29 cellular contexts compared by ENCODE assay signal in genomic region chr7:15867441-15867840, GRCh38.
DNase-seq lines count a peak whose midpoint lies in the region; ATAC-seq and TF ChIP-seq lines count a peak whose summit lies in the region.
"Had no signal": no experiment of that assay in that cellular context is flagged by ENCODE, and none has a peak within 500 bp of the region (broad histone marks: within the 10 kb centered on the region; RNA-seq: fewer than 3 reads in every experiment).

No MANE protein-coding gene starts in this region.

- H2AFZ ChIP-seq in GM23338: no peak overlapping the region

- no peaks in the 10 kb centered on the region for H3K79me2 ChIP-seq in GM23338 (replicated peaks; ENCODE audit: insufficient read depth)

- intact Hi-C loops in adrenal gland (cut with DNase I): no loop called here

- H3K36me3 Mint-ChIP-seq in GM23338 (ENCODE audit: low read depth): no peaks in the 10 kb centered on the region
- H3K36me3 Mint-ChIP-seq: CD14-positive monocyte; CD4-positive, alpha-beta memory T cell; CD4-positive, CD25-positive, alpha-beta regulatory T cell; CD8-positive, alpha-beta memory T cell; CD8-positive, alpha-beta T cell had no signal

- H3K4me1 Mint-ChIP-seq in GM23338: peaks cover 7% of the 10 kb centered on the region
- H3K4me1 Mint-ChIP-seq: B cell; CD14-positive monocyte; CD4-positive, alpha-beta memory T cell; CD4-positive, CD25-positive, alpha-beta regulatory T cell; CD8-positive, alpha-beta memory T cell had no signal

- no peak overlapping the region for H3K27ac Mint-ChIP-seq in GM23338
- H3K27ac Mint-ChIP-seq: B cell; CD14-positive monocyte; CD4-positive, alpha-beta memory T cell; CD4-positive, alpha-beta T cell; CD4-positive, CD25-positive, alpha-beta regulatory T cell; CD8-positive, alpha-beta memory T cell; CD8-positive, alpha-beta T cell had no signal

- H3K27ac ChIP-seq in GM23338 (ENCODE audit: low read depth) (no peak overlapping the region), adrenal gland (no peak overlapping the region)
- H3K27ac ChIP-seq: 22Rv1; A549; BLaER1; BLaER1 treated with 17β-estradiol and CSF1 and Interleukin-3, amounts not matched to agents 10 nM and 100 nM; C4-2B had no signal

- H3K36me3 ChIP-seq in GM23338 (ENCODE audit: insufficient read depth): no peaks in the 10 kb centered on the region
- H3K36me3 ChIP-seq in adrenal gland (replicated peaks in 1 of 2): no peaks in the 10 kb centered on the region
- H3K36me3 ChIP-seq: BE2C; BLaER1; BLaER1 treated with 17β-estradiol and CSF1 and Interleukin-3, amounts not matched to agents 10 nM and 100 nM had no signal

- no peaks in the 10 kb centered on the region for H4K20me1 ChIP-seq in GM23338 (replicated peaks; ENCODE audit: insufficient read depth)
- H4K20me1 ChIP-seq: BLaER1; BLaER1 treated with 17β-estradiol and CSF1 and Interleukin-3, amounts not matched to agents 10 nM and 100 nM had no signal

- no peaks in the 10 kb centered on the region for H3F3A ChIP-seq in GM23338 (replicated peaks; ENCODE audit: low read depth)

- DNase-seq in GM23338 (ENCODE audit: low spot score) (no peak), adrenal gland (no peak)
- DNase-seq: 8988T; ACHN; AML-193; BE2C; C1 segment of cervical spinal cord; Caco-2; Calu3; CD4-positive, alpha-beta memory T cell; CD4-positive, alpha-beta T cell; CD4-positive, CD25-positive, alpha-beta regulatory T cell; CD8-positive, alpha-beta memory T cell; CD8-positive, alpha-beta T cell; COR-L47; DMS 273 treated with DMSO at 0.1 percent for 48 hours; DMS153; DMS53; DMS79; DMS79 treated with DMSO at 0.1 percent for 48 hours; DND-41; EL had no signal

- no peak overlapping the region for H3K4me3 Mint-ChIP-seq in GM23338
- H3K4me3 Mint-ChIP-seq: B cell; CD14-positive monocyte; CD4-positive, alpha-beta memory T cell; CD4-positive, alpha-beta T cell; CD4-positive, CD25-positive, alpha-beta regulatory T cell; CD8-positive, alpha-beta memory T cell; CD8-positive, alpha-beta T cell had no signal

- H3K9me3 ChIP-seq in adrenal gland (replicated peaks in 1 of 3): peaks cover 0 to 6% (median 0%) of the 10 kb centered on the region in 3 donors
- H3K9me3 ChIP-seq: A549; BE2C; BLaER1; BLaER1 treated with 17β-estradiol and CSF1 and Interleukin-3, amounts not matched to agents 10 nM and 100 nM; Caco-2 had no signal

- TF ChIP-seq CTCF in GM23338 (conservative IDR thresholded peaks at IDR 0.05; ENCODE audit: low read depth in 2 of 2) (no peak), adrenal gland (IDR thresholded peaks at IDR 0.05) (no peak)

- no peaks in the 10 kb centered on the region for H3K27me3 Mint-ChIP-seq in GM23338 (ENCODE audit: insufficient read depth, low read depth, poor library complexity)
- H3K27me3 Mint-ChIP-seq: B cell; CD4-positive, alpha-beta memory T cell; CD4-positive, alpha-beta T cell; CD4-positive, CD25-positive, alpha-beta regulatory T cell; CD8-positive, alpha-beta memory T cell had no signal

- peak overlapping the region; percentile 53; the same call in 1 of the 2 replicates for H3K4me2 ChIP-seq in GM23338
- H3K4me2 ChIP-seq: A549; BLaER1; BLaER1 treated with 17β-estradiol and CSF1 and Interleukin-3, amounts not matched to agents 10 nM and 100 nM had no signal

- H3K4me3 ChIP-seq in GM23338: no peak overlapping the region
- no peak overlapping the region for H3K4me3 ChIP-seq in adrenal gland
- H3K4me3 ChIP-seq: A549; BLaER1; BLaER1 treated with 17β-estradiol and CSF1 and Interleukin-3, amounts not matched to agents 10 nM and 100 nM had no signal

- peaks cover 6% of the 10 kb centered on the region; the same call in 1 of the 2 replicates for H3K9me2 ChIP-seq in GM23338 (ENCODE audit: insufficient read depth)

- H3K4me1 ChIP-seq in GM23338 (ENCODE audit: insufficient read depth): peaks cover 13% of the 10 kb centered on the region; the same call in 1 of the 2 replicates
- H3K4me1 ChIP-seq in adrenal gland (replicated peaks in 1 of 2): peaks cover 0 to under 1% of the 10 kb centered on the region in 2 donors
- H3K4me1 ChIP-seq: A549; BE2C; BLaER1; BLaER1 treated with 17β-estradiol and CSF1 and Interleukin-3, amounts not matched to agents 10 nM and 100 nM; Caco-2 had no signal

- H3K9me3 Mint-ChIP-seq in GM23338: no peaks in the 10 kb centered on the region

- ATAC-seq in GM23338: no peak
- ATAC-seq: A549; CD8-positive, alpha-beta T cell had no signal

- 85 to 90% (median 90%) methylated on average over 1 of the region's 1 CpG for WGBS in adrenal gland, 4 donors

- no peaks in the 10 kb centered on the region for H3K27me3 ChIP-seq in GM23338 (ENCODE audit: insufficient read depth)
- no peaks in the 10 kb centered on the region for H3K27me3 ChIP-seq in adrenal gland
- H3K27me3 ChIP-seq: BE2C; BLaER1; BLaER1 treated with 17β-estradiol and CSF1 and Interleukin-3, amounts not matched to agents 10 nM and 100 nM had no signal

- TF ChIP-seq POLR2A in adrenal gland (IDR thresholded peaks at IDR 0.05): no peak

TF ChIP-seq in GM23338, 12 proteins besides CTCF, POLR2A, EP300 and RAD21 (continues in another document):
- TF ChIP-seq JUNB (IDR thresholded peaks at IDR 0.05; ENCODE audit: unreplicated experiment): no peak
- no peak for TF ChIP-seq ZNF462 (CRISPR knock-in tag; IDR thresholded peaks at IDR 0.05)
- TF ChIP-seq EZH2phosphoT487 (IDR thresholded peaks at IDR 0.05; ENCODE audit: unreplicated experiment): no peak
